14 cellular contexts compared by ENCODE assay signal in the genomic region with DNA sequence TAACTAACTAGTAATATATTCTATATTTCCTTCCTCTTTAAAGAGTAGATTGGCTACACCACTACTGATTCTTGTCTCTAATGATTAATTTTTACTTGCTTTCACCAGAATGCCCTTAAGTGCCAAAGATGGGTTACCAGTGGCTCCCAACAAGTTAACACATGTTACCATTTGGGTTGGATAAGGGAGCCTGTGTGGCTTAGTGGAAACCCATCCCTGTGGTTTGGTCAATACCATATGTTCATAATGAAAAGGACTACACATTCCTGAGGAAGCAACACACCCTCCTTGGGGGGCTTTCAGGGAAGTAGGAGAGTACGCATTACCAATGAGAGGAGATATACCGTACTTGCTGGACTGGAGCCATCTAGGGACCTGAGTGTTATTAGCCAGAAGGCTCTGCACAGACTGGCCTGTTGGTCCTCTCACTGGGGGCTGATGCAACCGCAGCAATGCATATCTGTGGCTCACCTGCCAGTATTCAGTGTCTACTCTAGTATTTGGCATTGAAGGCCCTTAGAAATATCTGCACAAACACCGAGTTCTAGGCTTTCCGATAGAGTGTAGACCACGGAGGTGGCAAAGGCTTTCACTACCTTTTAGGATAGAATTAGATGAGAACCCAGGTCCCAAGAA. TPM values are rescaled to one million over a fixed set of nuclear protein-coding genes. Genes with fewer than 3 reads are reported as not detected.
DNase-seq lines count a peak whose midpoint lies in the region; ATAC-seq and TF ChIP-seq lines count a peak whose summit lies in the region.
"Had no signal": no experiment of that assay in that cellular context is flagged by ENCODE, and none has a peak within 500 bp of the region (broad histone marks: within the 10 kb centered on the region; RNA-seq: fewer than 3 reads in every experiment).

No MANE protein-coding gene starts in this region.

- intact Hi-C loops in Right ventricle myocardium superior (cut with DNase I), result no loop called here

- no peak for ATAC-seq in Right ventricle myocardium superior (ENCODE audit: poor library complexity)
- no peak for ATAC-seq in GM18502 (IDR thresholded peaks at IDR 0.05; ENCODE audit: poor library complexity, unreplicated experiment)
- ATAC-seq: A549 had no signal

- no peaks in the 10 kb centered on the region for H3K36me3 Mint-ChIP-seq in endodermal cell (ENCODE audit: low read depth)
- H3K36me3 Mint-ChIP-seq: CD4-positive, alpha-beta memory T cell had no signal

- no peaks in the 10 kb centered on the region for H3K27me3 Mint-ChIP-seq in endodermal cell (ENCODE audit: insufficient read depth)

- no peaks in the 10 kb centered on the region for H3K27me3 ChIP-seq in endodermal cell (ENCODE audit: control insufficient read depth, insufficient read depth, low read length, poor library complexity, severe bottlenecking)
- H3K27me3 ChIP-seq: BE2C had no signal

- no peaks in the 10 kb centered on the region for H3K36me3 ChIP-seq in endodermal cell (ENCODE audit: control insufficient read depth, insufficient read depth, low read length)
- H3K36me3 ChIP-seq: BE2C, HAP-1 had no signal

- DNase-seq in NCI-H524 treated with DMSO at 0.1 percent for 48 hours (lab: John Stamatoyannopoulos, UW) (peak; percentile 25), NCI-H69 (lab: John Stamatoyannopoulos, UW) (peak; percentile 12), endodermal cell (peak; percentile 35), myocyte (ENCODE audit: low read depth) (peak; percentile 35), Right ventricle myocardium superior (no peak), HT-29 (ENCODE audit: low spot score) (no peak)
- DNase-seq: BE2C; CD4-positive, alpha-beta memory T cell; DND-41; GDM1 had no signal

- no peak for TF ChIP-seq CTCF in endodermal cell (conservative IDR thresholded peaks at IDR 0.05)

- H3K4me1 Mint-ChIP-seq in endodermal cell, result peaks cover 60% of the 10 kb centered on the region
- H3K4me1 Mint-ChIP-seq: CD4-positive, alpha-beta memory T cell had no signal

- no peak overlapping the region for H3K4me3 Mint-ChIP-seq in endodermal cell
- H3K4me3 Mint-ChIP-seq: CD4-positive, alpha-beta memory T cell had no signal

- H3K27ac ChIP-seq in endodermal cell (ENCODE audit: low read depth, low read length), result no peak overlapping the region
- H3K27ac ChIP-seq: A549, C4-2B had no signal

- H3K9me3 ChIP-seq in endodermal cell (ENCODE audit: control insufficient read depth, low read length), result no peaks in the 10 kb centered on the region
- H3K9me3 ChIP-seq: A549, BE2C, HAP-1 had no signal

- no peak overlapping the region for H3K9ac ChIP-seq in endodermal cell (ENCODE audit: extremely low read depth, low read length, poor library complexity, severe bottlenecking)

- H3K4me3 ChIP-seq in endodermal cell (ENCODE audit: low read length), result no peak overlapping the region
- H3K4me3 ChIP-seq: A549, HAP-1 had no signal

- no peaks in the 10 kb centered on the region for H3K9me3 Mint-ChIP-seq in endodermal cell
- H3K9me3 Mint-ChIP-seq: CD4-positive, alpha-beta memory T cell had no signal

- 95 to 96% methylated on average over 6 of the region's 6 CpGs for WGBS in endodermal cell (ENCODE audit: insufficient coverage in 1 of 2, insufficient read length in 1 of 2), 2 experiments

- H3K27ac Mint-ChIP-seq in endodermal cell, result no peak overlapping the region
- H3K27ac Mint-ChIP-seq: CD4-positive, alpha-beta memory T cell had no signal

- peaks cover 43% of the 10 kb centered on the region for H3K4me1 ChIP-seq in endodermal cell (ENCODE audit: control insufficient read depth, insufficient read depth, low read length)
- H3K4me1 ChIP-seq: A549, HAP-1 had no signal

RNA-seq across cellular contexts. Expression of gene PLXNA2, which starts 29.3 kb away (rescaled TPM):
- total RNA-seq in endodermal cell (10 to 100 TPM; 61.2 to 86.1 TPM), myocyte (8.6 TPM in 2 replicates), Right ventricle myocardium superior (14.4 TPM)
- polyA plus RNA-seq in endodermal cell (2013, experiment 1 of 2), result 22.9 TPM
- polyA plus RNA-seq in endodermal cell (2013, experiment 2 of 2), result 24.4 TPM
- polyA plus RNA-seq in myocyte (2012), result 6.6 TPM
- 21.1 and 25.5 TPM in 2 replicates for total RNA-seq in HT-29 (2014; rRNA removed; shearing (Covaris generic))

Comparison
In these comparisons a context has a peak if more than half of its experiments do, and no peak if none do; other contexts are left out.
1. DNase-seq: peak in NCI-H524 treated with DMSO at 0.1 percent for 48 hours (single experiment), NCI-H69 (single experiment), endodermal cell (single experiment) and myocyte (single experiment); none in Right ventricle myocardium superior (single experiment) and HT-29 (single experiment).